ENCODE assay signal across 3 cellular contexts in genomic region chr7:39342763-39343162, GRCh38.
TF ChIP-seq lines count a peak whose summit lies in the region.

No MANE protein-coding gene starts in this region.

TF ChIP-seq in A549, 52 proteins besides CTCF, POLR2A, EP300 and RAD21:
- TF ChIP-seq MAFK (IDR thresholded peaks at IDR 0.05; ENCODE audit: partially characterized antibody) (peak; percentile 58), FOXS1 (CRISPR knock-in tag; IDR thresholded peaks at IDR 0.05) (no peak)

TF ChIP-seq in GM12878, 131 proteins besides CTCF, POLR2A, EP300 and RAD21:
- TF ChIP-seq ZBTB4 (CRISPR knock-in tag; IDR thresholded peaks at IDR 0.05) (no peak), NR2F1 (conservative IDR thresholded peaks at IDR 0.05) (0 out of 2 replicates have a peak, but pooled peaks have one; percentile 24), NR2C2 (IDR thresholded peaks at IDR 0.05; ENCODE audit: borderline replicate concordance, control insufficient read depth, insufficient read length, low read depth) (no peak)
TF ChIP-seq in GM12878: peak in this region for 1.

TF ChIP-seq in H1, 55 proteins besides CTCF, POLR2A, EP300 and RAD21:
- no peak for TF ChIP-seq SP1 (IDR thresholded peaks at IDR 0.05; ENCODE audit: low read depth, low read length)
- TF ChIP-seq RXRA (IDR thresholded peaks at IDR 0.05; ENCODE audit: insufficient read depth, low read depth, low read length), result no peak
- no peak for TF ChIP-seq RNF2 (IDR thresholded peaks at IDR 0.05; ENCODE audit: borderline replicate concordance, low read depth, low read length, missing control alignments, poor library complexity, severe bottlenecking)
- TF ChIP-seq YY1 (IDR thresholded peaks at IDR 0.05; ENCODE audit: low read depth, low read length), result no peak
- no peak for TF ChIP-seq TAF1 (IDR thresholded peaks at IDR 0.05; ENCODE audit: low read depth, low read length)
- no peak for TF ChIP-seq USF2 (IDR thresholded peaks at IDR 0.05; ENCODE audit: low read length)
- TF ChIP-seq CHD2 (IDR thresholded peaks at IDR 0.05; ENCODE audit: low read length), result no peak
- no peak for TF ChIP-seq RFX5 (IDR thresholded peaks at IDR 0.05; ENCODE audit: borderline replicate concordance, low read depth, low read length)
- no peak for TF ChIP-seq ATF3 (IDR thresholded peaks at IDR 0.05; ENCODE audit: insufficient read depth, low read depth, low read length)
- TF ChIP-seq TAF7 (optimal IDR thresholded peaks at IDR 0.05; ENCODE audit: borderline replicate concordance, low read depth, low read length), result no peak
- no peak for TF ChIP-seq JUND (IDR thresholded peaks at IDR 0.05; ENCODE audit: low read length)
- no peak for TF ChIP-seq MAFK (IDR thresholded peaks at IDR 0.05; ENCODE audit: low read depth, low read length)
